In genomic region chr11:45335434-45335833, GRCh38 we compare ENCODE assay signal across 1 cellular context.
TF ChIP-seq lines count a peak whose summit lies in the region.

No MANE protein-coding gene starts in this region.

TF ChIP-seq in WTC11, 78 proteins besides CTCF, POLR2A, EP300 and RAD21 (continued from another document):
- TF ChIP-seq PRDM15 (CRISPR knock-in tag; IDR thresholded peaks at IDR 0.05) (no peak), ATF3 (CRISPR knock-in tag; conservative IDR thresholded peaks at IDR 0.05) (no peak), HMGA2 (CRISPR knock-in tag; IDR thresholded peaks at IDR 0.05) (no peak), SMAD3 (CRISPR knock-in tag; IDR thresholded peaks at IDR 0.05; ENCODE audit: borderline replicate concordance) (no peak), SMAD4 (CRISPR knock-in tag; IDR thresholded peaks at IDR 0.05) (no peak), RELA (CRISPR knock-in tag; IDR thresholded peaks at IDR 0.05; ENCODE audit: borderline replicate concordance) (no peak), ZNF423 (CRISPR knock-in tag; IDR thresholded peaks at IDR 0.05) (no peak), ZNF281 (CRISPR knock-in tag; IDR thresholded peaks at IDR 0.05) (no peak), CREB1 (CRISPR knock-in tag; IDR thresholded peaks at IDR 0.05) (no peak)
